ENCODE assay signal across 1 cellular context in the genomic region with DNA sequence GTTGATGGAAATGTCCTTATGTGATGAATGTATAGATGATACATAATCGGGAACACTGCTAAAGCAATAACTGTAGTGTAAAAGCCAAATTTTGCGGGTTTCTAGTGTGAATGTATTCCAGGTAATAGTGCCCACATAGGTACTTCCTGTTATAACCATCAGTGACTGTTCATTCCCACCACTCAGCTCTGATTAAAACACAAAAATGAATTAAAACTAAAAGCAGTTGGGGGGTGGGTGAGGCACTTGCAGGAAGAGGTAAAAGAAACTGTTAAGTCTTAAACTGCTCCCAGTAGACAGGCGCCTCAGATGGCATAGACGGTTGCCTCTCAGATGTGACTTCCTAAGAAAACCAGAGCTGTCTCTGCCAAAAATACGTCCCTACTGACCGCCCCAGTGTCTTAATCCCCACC.
TF ChIP-seq lines count a peak whose summit lies in the region.

No MANE protein-coding gene starts in this region.

TF ChIP-seq in IMR-90, 13 proteins besides CTCF, POLR2A, EP300 and RAD21 (continued from another document):
- TF ChIP-seq BHLHE40 (IDR thresholded peaks at IDR 0.05; ENCODE audit: low read depth, low read length), result no peak
- no peak for TF ChIP-seq MAFK (IDR thresholded peaks at IDR 0.05; ENCODE audit: low read depth, low read length)
- TF ChIP-seq NFE2L2 (IDR thresholded peaks at IDR 0.05; ENCODE audit: low read depth, low read length), result no peak
- TF ChIP-seq, protein P1, sequence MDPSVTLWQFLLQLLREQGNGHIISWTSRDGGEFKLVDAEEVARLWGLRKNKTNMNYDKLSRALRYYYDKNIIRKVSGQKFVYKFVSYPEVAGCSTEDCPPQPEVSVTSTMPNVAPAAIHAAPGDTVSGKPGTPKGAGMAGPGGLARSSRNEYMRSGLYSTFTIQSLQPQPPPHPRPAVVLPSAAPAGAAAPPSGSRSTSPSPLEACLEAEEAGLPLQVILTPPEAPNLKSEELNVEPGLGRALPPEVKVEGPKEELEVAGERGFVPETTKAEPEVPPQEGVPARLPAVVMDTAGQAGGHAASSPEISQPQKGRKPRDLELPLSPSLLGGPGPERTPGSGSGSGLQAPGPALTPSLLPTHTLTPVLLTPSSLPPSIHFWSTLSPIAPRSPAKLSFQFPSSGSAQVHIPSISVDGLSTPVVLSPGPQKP (IDR thresholded peaks at IDR 0.05; ENCODE audit: borderline replicate concordance, low read depth, low read length), result no peak
